ENCODE assay signal across 3 cellular contexts in genomic region chr1:27397106-27397505, GRCh38.
TF ChIP-seq lines count a peak whose summit lies in the region.

No MANE protein-coding gene starts in this region.

TF ChIP-seq in IMR-90, 13 proteins besides CTCF, POLR2A, EP300 and RAD21:
- TF ChIP-seq NFE2L2 (IDR thresholded peaks at IDR 0.05; ENCODE audit: low read depth, low read length), result no peak
- no peak for TF ChIP-seq RFX5 (IDR thresholded peaks at IDR 0.05; ENCODE audit: low read depth, low read length)
- no peak for TF ChIP-seq MAFK (IDR thresholded peaks at IDR 0.05; ENCODE audit: low read depth, low read length)
- TF ChIP-seq ELK1 (IDR thresholded peaks at IDR 0.05; ENCODE audit: borderline replicate concordance, low read depth, low read length), result no peak
- TF ChIP-seq CHD1 (IDR thresholded peaks at IDR 0.05; ENCODE audit: low read depth, low read length), result no peak
- no peak for TF ChIP-seq USF2 (IDR thresholded peaks at IDR 0.05; ENCODE audit: low read depth, low read length)
- TF ChIP-seq FOS (IDR thresholded peaks at IDR 0.05; ENCODE audit: low read depth, low read length), result no peak
- no peak for TF ChIP-seq CEBPB (IDR thresholded peaks at IDR 0.05; ENCODE audit: low read depth, low read length)
- no peak for TF ChIP-seq MAZ (IDR thresholded peaks at IDR 0.05; ENCODE audit: borderline replicate concordance, low read depth, low read length)
- no peak for TF ChIP-seq BHLHE40 (IDR thresholded peaks at IDR 0.05; ENCODE audit: low read depth, low read length)
- TF ChIP-seq MXI1 (IDR thresholded peaks at IDR 0.05; ENCODE audit: borderline replicate concordance, low read depth, low read length), result no peak
- no peak for TF ChIP-seq RCOR1 (IDR thresholded peaks at IDR 0.05; ENCODE audit: insufficient replicate concordance, low read length)
- no peak for TF ChIP-seq SMC3 (IDR thresholded peaks at IDR 0.05; ENCODE audit: low read depth, low read length)
TF ChIP-seq in IMR-90: peak in this region for 0.

TF ChIP-seq in H1, 55 proteins besides CTCF, POLR2A, EP300 and RAD21:
- TF ChIP-seq EZH2 (IDR thresholded peaks at IDR 0.05; ENCODE audit: low read depth, low read length, severe bottlenecking) (no peak), KDM4A (IDR thresholded peaks at IDR 0.05; ENCODE audit: low read depth, low read length, severe bottlenecking) (no peak)
TF ChIP-seq in H1: peak in this region for 0.

TF ChIP-seq in GM12891, 5 proteins besides CTCF, POLR2A, EP300 and RAD21:
- TF ChIP-seq PAX5 (IDR thresholded peaks at IDR 0.05; ENCODE audit: insufficient read depth, low read length, severe bottlenecking), result no peak
- TF ChIP-seq POU2F2 (IDR thresholded peaks at IDR 0.05; ENCODE audit: low read depth, low read length), result no peak
- TF ChIP-seq POLR2AphosphoS5 (IDR thresholded peaks at IDR 0.05; ENCODE audit: low read depth, low read length), result no peak
- no peak for TF ChIP-seq TAF1 (IDR thresholded peaks at IDR 0.05; ENCODE audit: low read depth, low read length)
